Comparison of ENCODE assay signal across 12 cellular contexts in the genomic region with DNA sequence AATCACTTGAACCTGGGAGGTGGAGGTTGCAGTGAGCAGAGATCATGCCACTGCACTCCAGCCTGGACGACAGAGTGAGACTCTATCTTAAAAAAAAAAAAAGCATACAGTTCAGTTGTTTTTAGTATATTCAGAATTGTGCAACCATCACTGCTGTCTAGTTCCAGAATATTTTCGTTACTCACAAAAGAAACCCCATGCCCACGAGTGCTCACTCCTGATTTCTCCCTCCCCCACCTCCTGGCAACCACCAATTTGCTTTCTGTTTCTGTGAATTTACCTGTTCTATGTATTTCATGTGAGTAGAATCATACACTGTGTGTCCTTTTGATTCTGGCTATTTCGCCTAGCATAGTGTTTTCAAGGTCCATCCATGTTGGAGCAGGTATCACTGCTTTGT. TPM values are rescaled to one million over a fixed set of nuclear protein-coding genes. Genes with fewer than 3 reads are reported as not detected.
A peak's percentile ranks its signal among the peaks of the same experiment; 100 is the strongest.
DNase-seq lines count a peak whose midpoint lies in the region; ATAC-seq, FAIRE-seq and TF ChIP-seq lines count a peak whose summit lies in the region.
"Had no signal": no experiment of that assay in that cellular context is flagged by ENCODE, and none has a peak within 500 bp of the region (broad histone marks: within the 10 kb centered on the region; RNA-seq: fewer than 3 reads in every experiment).

No MANE protein-coding gene starts in this region.

- H3K27ac Mint-ChIP-seq in activated T-helper 17 cell treated with anti-CD3 and anti-CD28 coated beads, Interleukin-2, amount 50 U/mL, for 72 hours, result peak overlapping the region; percentile 100

- peaks cover 61% of the 10 kb centered on the region for H3K4me1 Mint-ChIP-seq in activated T-helper 17 cell treated with anti-CD3 and anti-CD28 coated beads, Interleukin-2, amount 50 U/mL, for 72 hours

- 10% methylated on average over 4 of the region's 4 CpGs for WGBS in HepG2 (ENCODE audit: low lambda C conversion rate)
- WGBS in transverse colon (ENCODE audit: low coverage in 1 of 2), 2 donors, result 70 to 76% methylated on average over 4 of the region's 4 CpGs

- H3K27me3 Mint-ChIP-seq in activated T-helper 17 cell treated with anti-CD3 and anti-CD28 coated beads, Interleukin-2, amount 50 U/mL, for 72 hours, result no peaks in the 10 kb centered on the region

- H4K20me1 ChIP-seq in HepG2 (ENCODE audit: insufficient read depth, low read length), result no peaks in the 10 kb centered on the region

- TF ChIP-seq POLR2A in HepG2 (IDR thresholded peaks at IDR 0.05; ENCODE audit: insufficient read depth in 1 of 2, low read depth in 2 of 2, low read length in 2 of 2) (no peak), transverse colon (IDR thresholded peaks at IDR 0.05) (no peak)

- H3K27ac ChIP-seq in HepG2 (ENCODE audit: extremely low read length, insufficient read depth, low read length) (no peak overlapping the region), transverse colon (peak overlapping the region; percentile 23 to 49 (median 42))
- H3K27ac ChIP-seq: HL-60 had no signal

- H3K4me3 ChIP-seq in HepG2 (replicated peaks in 1 of 3; ENCODE audit: insufficient read depth in 1 of 3, low read depth in 2 of 3, low read length in 3 of 3) (no peak overlapping the region), transverse colon (no peak overlapping the region)

- H2AFZ ChIP-seq in HepG2 (ENCODE audit: low read length), result no peak overlapping the region

- BruUV-seq in HepG2 (replicated peaks; lab: Mats Ljungman, UMichigan), result no TSS peak

- H3K4me3 Mint-ChIP-seq in activated T-helper 17 cell treated with anti-CD3 and anti-CD28 coated beads, Interleukin-2, amount 50 U/mL, for 72 hours, result peak overlapping the region; percentile 95

- peak; percentile 13 for ATAC-seq in activated T-helper 17 cell treated with anti-CD3 and anti-CD28 coated beads, Interleukin-2, amount 50 U/mL, for 72 hours (replicated peaks)
- ATAC-seq in HepG2 (no peak), left colon (no peak), HG03159 (IDR thresholded peaks at IDR 0.05; ENCODE audit: unreplicated experiment) (no peak), Right ventricle myocardium inferior (no peak)

- TF ChIP-seq CTCF in HepG2 (CRISPR knock-in tag; IDR thresholded peaks at IDR 0.05) (no peak), transverse colon (IDR thresholded peaks at IDR 0.05) (no peak)

- FAIRE-seq in HepG2 (lab: Jason Lieb, UNC), result no peak
- FAIRE-seq: bronchial epithelial cell, H54 had no signal

- H3K4me1 ChIP-seq in HepG2 (ENCODE audit: insufficient read depth, low read length), result peaks cover 43% of the 10 kb centered on the region
- peaks cover 7 to 59% (median 16%) of the 10 kb centered on the region in 4 donors for H3K4me1 ChIP-seq in transverse colon

- H3K79me2 ChIP-seq in HepG2 (ENCODE audit: insufficient read depth, low read length), result no peaks in the 10 kb centered on the region

- H3K9me3 Mint-ChIP-seq in activated T-helper 17 cell treated with anti-CD3 and anti-CD28 coated beads, Interleukin-2, amount 50 U/mL, for 72 hours, result no peaks in the 10 kb centered on the region

- H3K36me3 ChIP-seq in HepG2 (replicated peaks in 1 of 2; ENCODE audit: control insufficient read depth in 1 of 2, insufficient read depth in 2 of 2, low read length in 2 of 2) (no peaks in the 10 kb centered on the region), transverse colon (no peaks in the 10 kb centered on the region)

- 0 out of 2 replicates have a peak overlapping the region, but pooled peaks have one; percentile 23 for H3K4me2 ChIP-seq in HepG2 (ENCODE audit: low read depth, low read length)

- H3K9me3 ChIP-seq in HepG2 (ENCODE audit: low read length) (no peaks in the 10 kb centered on the region), transverse colon (no peaks in the 10 kb centered on the region)

- H3K9ac ChIP-seq in HepG2 (ENCODE audit: insufficient read depth, low read depth, low read length), result no peak overlapping the region

- TF ChIP-seq RAD21 in HepG2 (CRISPR knock-in tag; IDR thresholded peaks at IDR 0.05), result no peak

- TF ChIP-seq EP300 in HepG2 (IDR thresholded peaks at IDR 0.05; ENCODE audit: low read depth in 2 of 2, low read length in 2 of 2), result no peak
- no peak for TF ChIP-seq EP300 in HepG2 (CRISPR knock-in tag; IDR thresholded peaks at IDR 0.05; ENCODE audit: borderline replicate concordance)
- no peak for TF ChIP-seq EP300 in transverse colon (IDR thresholded peaks at IDR 0.05; ENCODE audit: low read depth)

- DNase-seq in activated effector memory CD4-positive, alpha-beta T cell treated with anti-CD3 and anti-CD28 coated beads, Interleukin-2, amount 50 U/mL, for 16 hours, result peak; percentile 84
- DNase-seq in activated effector memory CD4-positive, alpha-beta T cell treated with Interleukin-2 at 50 U/mL for 16 hours, result no peak
- no peak for DNase-seq in HepG2 (ENCODE audit: low spot score)
- DNase-seq in transverse colon, result no peak
- DNase-seq in left colon, result no peak
- no peak for DNase-seq in Right ventricle myocardium inferior (ENCODE audit: missing footprints)
- DNase-seq: hippocampal formation had no signal

- POLR2A ChIA-PET in HepG2 (lab: Yijun Ruan, JAX), result no interaction called here

- H3K27me3 ChIP-seq in HepG2 (ENCODE audit: control insufficient read depth in 1 of 2, insufficient read depth in 2 of 2, low read length in 2 of 2) (no peaks in the 10 kb centered on the region), transverse colon (no peaks in the 10 kb centered on the region)

- H3K36me3 Mint-ChIP-seq in activated T-helper 17 cell treated with anti-CD3 and anti-CD28 coated beads, Interleukin-2, amount 50 U/mL, for 72 hours (ENCODE audit: low read depth), result peaks cover 45% of the 10 kb centered on the region

- CTCF ChIA-PET in HepG2 (lab: Yijun Ruan, JAX; ENCODE audit: low intra/inter-chr PET ratio, low total read pairs), result no interaction called here

- intact Hi-C loops in HepG2 (cut with micrococcal nuclease; ENCODE audit: unreplicated experiment), result no loop called here
- intact Hi-C loops in transverse colon (cut with DNase I; ENCODE audit: low total_unique reads), result no loop called here
- intact Hi-C loops in left colon (cut with DNase I, micrococcal nuclease), result no loop called here
- intact Hi-C loops in Right ventricle myocardium inferior (cut with DNase I), result no loop called here

- in situ Hi-C loops in HepG2 (cut with HindIII; ENCODE audit: extremely low pct_ligation_motif_present, low pct_unique_long_range_greater_than_20kb), result no loop called here
- in situ Hi-C loops in transverse colon (cut with MboI; ENCODE audit: low pct_ligation_motif_present in 1 of 4, low pct_unique_long_range_greater_than_20kb in 1 of 4, low sequenced_read_pairs in 3 of 4), result no loop called here

TF ChIP-seq in HepG2, 621 proteins besides CTCF, POLR2A, EP300 and RAD21 (continues in another document):
- TF ChIP-seq ZNF749 (CRISPR knock-in tag; IDR thresholded peaks at IDR 0.05; ENCODE audit: borderline replicate concordance), result no peak
- TF ChIP-seq IRX3 (CRISPR knock-in tag; IDR thresholded peaks at IDR 0.05; ENCODE audit: borderline replicate concordance, low read depth), result no peak

RNA-seq across cellular contexts. Expression of a gene that starts 24.8 kb away (rescaled TPM):
- 10 to 100 TPM; 36.1 to 52.8 TPM for total RNA-seq in activated T-helper 17 cell treated with anti-CD3 and anti-CD28 coated beads, Interleukin-2, amount 50 U/mL, for 72 hours
- 0.95 and 1.0 TPM in 2 replicates for total RNA-seq in HepG2 (2016; rRNA removed; fragmentation: Illumina TruSeq; extraction: Trizol)
- 0.61 and 0.79 TPM in 2 replicates for total RNA-seq in HepG2 (2016; cell fraction: cytosol; rRNA removed; fragmentation: Illumina TruSeq; extraction: Trizol; ENCODE audit: low read depth)
- 0.89 and 1.4 TPM in 2 replicates for total RNA-seq in HepG2 (2016; cell fraction: insoluble cytoplasmic fraction; rRNA removed; fragmentation: Illumina TruSeq; extraction: Trizol)
- 0.79 and 1.2 TPM in 2 replicates for total RNA-seq in HepG2 (2016; cell fraction: membrane; rRNA removed; fragmentation: Illumina TruSeq; extraction: Trizol)
- total RNA-seq in HepG2 (2016; cell fraction: nucleus; rRNA removed; fragmentation: Illumina TruSeq; extraction: Trizol), result 1.9 TPM in 2 replicates
- 1.2 and 1.5 TPM in 2 replicates for polyA plus RNA-seq in HepG2 (2011; rRNA removed)
- polyA plus RNA-seq in HepG2 (2011; cell fraction: cytosol; rRNA removed), result 1.1 and 1.5 TPM in 2 replicates
- 1.1 and 1.8 TPM in 2 replicates for polyA plus RNA-seq in HepG2 (2011; cell fraction: nucleus; rRNA removed)
- polyA plus RNA-seq in HepG2 (2012), result 2.1 and 2.2 TPM in 2 replicates
- 0.49 and 0.50 TPM in 2 replicates for polyA plus RNA-seq in HepG2 (2016; cell fraction: cytosol; fragmentation: Illumina TruSeq; extraction: Trizol; ENCODE audit: low read depth)
- polyA plus RNA-seq in HepG2 (2016; cell fraction: insoluble cytoplasmic fraction; fragmentation: Illumina TruSeq; extraction: Trizol; ENCODE audit: low read depth), result 0.56 and 0.70 TPM in 2 replicates
- polyA plus RNA-seq in HepG2 (2016; cell fraction: membrane; fragmentation: Illumina TruSeq; extraction: Trizol; ENCODE audit: low read depth), result 0.86 and 1.2 TPM in 2 replicates
- polyA plus RNA-seq in HepG2 (2016; cell fraction: nucleus; fragmentation: Illumina TruSeq; extraction: Trizol; ENCODE audit: insufficient read depth, low read depth), result 2.0 TPM in 2 replicates
- 1.9 and 21.7 TPM in 2 replicates for polyA minus RNA-seq in HepG2 (2011; rRNA and poly(A)+ RNA removed; ENCODE audit: low replicate concordance)
- 2.8 and 3.1 TPM in 2 replicates for polyA minus RNA-seq in HepG2 (2011; cell fraction: cytosol; rRNA and poly(A)+ RNA removed)
- 2.7 and 3.6 TPM in 2 replicates for polyA minus RNA-seq in HepG2 (2011; cell fraction: nucleus; rRNA and poly(A)+ RNA removed)
- total RNA-seq in transverse colon, result 10 to 100 TPM; 25.3 to 40.8 (median 31.7) TPM
- 10 to 100 TPM; 38.5 to 58.9 TPM for total RNA-seq in left colon
- 7.2 TPM for total RNA-seq in Right ventricle myocardium inferior
